10 cellular contexts compared by ENCODE assay signal in the genomic region with DNA sequence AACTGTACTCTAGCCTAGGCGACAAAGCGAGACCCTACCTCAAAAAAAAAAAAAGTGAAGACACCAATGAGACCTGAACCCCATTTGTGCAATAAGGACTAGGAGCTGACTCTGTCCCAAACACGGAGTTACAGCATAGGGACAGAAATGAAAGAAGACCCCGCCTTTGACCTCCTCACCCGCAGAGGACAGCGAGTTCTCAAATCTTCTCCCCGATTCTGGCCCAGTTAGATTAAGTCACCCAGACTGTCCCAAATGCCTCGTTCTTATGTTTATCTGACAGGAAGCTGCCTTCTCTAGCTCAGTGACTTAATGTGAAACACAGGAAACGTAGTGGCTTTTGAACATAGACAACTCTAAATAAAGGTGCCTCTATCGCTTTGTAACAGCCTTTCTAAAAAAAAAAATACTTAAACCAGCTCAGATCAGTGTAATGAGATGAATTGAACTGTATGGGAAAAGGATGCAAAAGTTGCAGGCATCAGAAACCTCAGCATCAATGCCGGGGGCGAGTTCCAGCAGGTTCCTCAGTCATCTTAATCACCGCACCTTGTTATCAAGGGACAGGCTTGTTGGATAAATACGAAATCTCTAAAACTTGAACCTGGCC. TPM values are rescaled to one million over a fixed set of nuclear protein-coding genes. Genes with fewer than 3 reads are reported as not detected.
DNase-seq lines count a peak whose midpoint lies in the region; ATAC-seq and TF ChIP-seq lines count a peak whose summit lies in the region.
"Had no signal": no experiment of that assay in that cellular context is flagged by ENCODE, and none has a peak within 500 bp of the region (broad histone marks: within the 10 kb centered on the region; RNA-seq: fewer than 3 reads in every experiment).

No MANE protein-coding gene starts in this region.

- no peaks in the 10 kb centered on the region for H3K9me3 Mint-ChIP-seq in activated CD4-positive, alpha-beta T cell treated with anti-CD3 and anti-CD28 coated beads, Interleukin-2, amount 10 ng/mL, durations not matched to agents 24 days and 14 days
- H3K9me3 Mint-ChIP-seq in WTC11 = no peaks in the 10 kb centered on the region

- H3K27me3 Mint-ChIP-seq in activated CD4-positive, alpha-beta T cell treated with anti-CD3 and anti-CD28 coated beads, Interleukin-2, amount 10 ng/mL, durations not matched to agents 24 days and 14 days = no peaks in the 10 kb centered on the region
- H3K27me3 Mint-ChIP-seq in WTC11 (ENCODE audit: low read depth) = no peaks in the 10 kb centered on the region

- H3K4me3 Mint-ChIP-seq in activated CD4-positive, alpha-beta T cell treated with anti-CD3 and anti-CD28 coated beads, Interleukin-2, amount 10 ng/mL, durations not matched to agents 24 days and 14 days = peak overlapping the region; percentile 88
- H3K4me3 Mint-ChIP-seq in WTC11 = no peak overlapping the region

- POLR2A ChIA-PET in WTC11 (lab: Charles Lee) = interaction anchor here (0.5 to 4.0 kb wide), 7 partner anchors 7 to 126 kb away, joined by 3 to 26 read pairs (median 5); partner anchors contain the start of gene MYH9

- peaks cover 81% of the 10 kb centered on the region for H3K4me1 Mint-ChIP-seq in activated CD4-positive, alpha-beta T cell treated with anti-CD3 and anti-CD28 coated beads, Interleukin-2, amount 10 ng/mL, durations not matched to agents 24 days and 14 days
- H3K4me1 Mint-ChIP-seq in WTC11 = peaks cover 79% of the 10 kb centered on the region

- H3K36me3 Mint-ChIP-seq in activated CD4-positive, alpha-beta T cell treated with anti-CD3 and anti-CD28 coated beads, Interleukin-2, amount 10 ng/mL, durations not matched to agents 24 days and 14 days (ENCODE audit: low read depth) = peaks cover 61% of the 10 kb centered on the region
- peaks cover 18% of the 10 kb centered on the region for H3K36me3 Mint-ChIP-seq in WTC11

- H3K27me3 ChIP-seq in heart left ventricle = no peaks in the 10 kb centered on the region
- no peaks in the 10 kb centered on the region for H3K27me3 ChIP-seq in stomach smooth muscle (ENCODE audit: control insufficient read depth in 1 of 2, insufficient read depth in 2 of 2, low read length in 2 of 2)

- TF ChIP-seq CTCF in WTC11 (IDR thresholded peaks at IDR 0.05) = no peak
- TF ChIP-seq CTCF in heart left ventricle (IDR thresholded peaks at IDR 0.05) = no peak

- peak overlapping the region; percentile 98 for H3K27ac Mint-ChIP-seq in activated CD4-positive, alpha-beta T cell treated with anti-CD3 and anti-CD28 coated beads, Interleukin-2, amount 10 ng/mL, durations not matched to agents 24 days and 14 days
- peak overlapping the region; percentile 56; the same call in 1 of the 2 replicates for H3K27ac Mint-ChIP-seq in WTC11

- TF ChIP-seq POLR2A in heart left ventricle (IDR thresholded peaks at IDR 0.05) = no peak

- peaks cover 45 to 100% (median 97%) of the 10 kb centered on the region in 12 donors for H3K4me1 ChIP-seq in heart left ventricle
- peaks cover 89% of the 10 kb centered on the region for H3K4me1 ChIP-seq in stomach smooth muscle (ENCODE audit: control insufficient read depth, insufficient read depth, low read length)

- 40 to 53% (median 48%) methylated on average over 14 of the region's 14 CpGs for WGBS in heart left ventricle, 4 donors

- peak; percentile 88 for DNase-seq in activated CD4-positive, alpha-beta T cell treated with anti-CD3 and anti-CD28 coated beads, Interleukin-2, amount 10 ng/mL, durations not matched to agents 24 days and 14 days
- DNase-seq in activated CD4-positive, alpha-beta T cell treated with anti-CD3 and anti-CD28 coated beads, Interleukin-2, amount 50 U/mL, for 1 hour = no peak
- DNase-seq in WTC11 (ENCODE audit: low spot score) (no peak), heart left ventricle (peak in 1 of 5 donors; percentile 29), HPDE6-E6E7 (ENCODE audit: extremely low spot score) (no peak), hippocampal formation (lab: John Stamatoyannopoulos, UW) (no peak)
- DNase-seq: activated CD4-positive, CD25-positive, alpha-beta regulatory T cell treated with anti-CD3 and anti-CD28 coated beads, Interleukin-2, amount 50 U/mL, for 72 hours had no signal

- H3K9ac ChIP-seq in stomach smooth muscle (ENCODE audit: low read length in 2 of 2) = no peak overlapping the region

- H3K36me3 ChIP-seq in heart left ventricle (peaks cover 0 to 43% (median 40%) of the 10 kb centered on the region in 9 donors), stomach smooth muscle (ENCODE audit: control insufficient read depth in 2 of 2, insufficient read depth in 2 of 2, low read length in 2 of 2) (peaks cover 5 to 8% of the 10 kb centered on the region in 2 donors)

- intact Hi-C loops in activated CD4-positive, alpha-beta T cell treated with anti-CD3 and anti-CD28 coated beads, Interleukin-2, amount 10 ng/mL, durations not matched to agents 24 days and 14 days (cut with micrococcal nuclease) = loop anchor here (1.0 to 2.0 kb wide), 5 partner anchors 9 to 44 kb away; no protein-coding TSS in a partner anchor
- intact Hi-C loops in heart left ventricle (cut with DNase I) = loop anchor here in 1 of 10 donors (5.0 kb wide), 1 partner anchor 35 kb away; no protein-coding TSS in a partner anchor

- H3K4me3 ChIP-seq in heart left ventricle (peak overlapping the region in 2 of 12 donors; percentile 15 to 23), stomach smooth muscle (ENCODE audit: low read length in 2 of 2) (no peak overlapping the region)
- H3K4me3 ChIP-seq: A549 had no signal

- no peak for ATAC-seq in WTC11
- peak; percentile 17 to 38 (median 33) for ATAC-seq in heart left ventricle
- ATAC-seq in HG02840 (IDR thresholded peaks at IDR 0.05; ENCODE audit: low FRiP score, unreplicated experiment) = no peak
- ATAC-seq: A549 had no signal

- H3K27ac ChIP-seq in heart left ventricle (peak overlapping the region; percentile 34 to 99 (median 62)), stomach smooth muscle (ENCODE audit: low read length) (peak overlapping the region; percentile 71)

- CTCF ChIA-PET in WTC11 (lab: Charles Lee) = no interaction called here

- H3K9me3 ChIP-seq in heart left ventricle (no peaks in the 10 kb centered on the region), stomach smooth muscle (ENCODE audit: control insufficient read depth in 2 of 2, low read length in 2 of 2) (no peaks in the 10 kb centered on the region)
- H3K9me3 ChIP-seq: A549 had no signal

TF ChIP-seq in WTC11, 78 proteins besides CTCF, POLR2A, EP300 and RAD21:
- TF ChIP-seq IRF1 (CRISPR knock-in tag; IDR thresholded peaks at IDR 0.05) (no peak), ZNF671 (CRISPR knock-in tag; IDR thresholded peaks at IDR 0.05) (no peak), CBFB (CRISPR knock-in tag; IDR thresholded peaks at IDR 0.05; ENCODE audit: low read depth) (no peak), ZNF423 (CRISPR knock-in tag; IDR thresholded peaks at IDR 0.05) (no peak), ZNF232 (CRISPR knock-in tag; IDR thresholded peaks at IDR 0.05) (no peak), ZNF512 (CRISPR knock-in tag; IDR thresholded peaks at IDR 0.05; ENCODE audit: borderline replicate concordance) (no peak), GABPB1 (CRISPR knock-in tag; IDR thresholded peaks at IDR 0.05) (no peak), TEAD4 (CRISPR knock-in tag; IDR thresholded peaks at IDR 0.05) (no peak), TP53 (CRISPR knock-in tag; IDR thresholded peaks at IDR 0.05) (no peak), SMAD3 (CRISPR knock-in tag; IDR thresholded peaks at IDR 0.05; ENCODE audit: borderline replicate concordance) (no peak)
- TF ChIP-seq, protein P1, sequence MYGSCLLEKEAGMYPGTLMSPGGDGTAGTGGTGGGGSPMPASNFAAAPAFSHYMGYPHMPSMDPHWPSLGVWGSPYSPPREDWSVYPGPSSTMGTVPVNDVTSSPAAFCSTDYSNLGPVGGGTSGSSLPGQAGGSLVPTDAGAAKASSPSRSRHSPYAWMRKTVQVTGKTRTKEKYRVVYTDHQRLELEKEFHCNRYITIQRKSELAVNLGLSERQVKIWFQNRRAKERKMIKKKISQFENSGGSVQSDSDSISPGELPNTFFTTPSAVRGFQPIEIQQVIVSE (CRISPR knock-in tag; IDR thresholded peaks at IDR 0.05; ENCODE audit: borderline replicate concordance) = no peak
- TF ChIP-seq, protein P2, sequence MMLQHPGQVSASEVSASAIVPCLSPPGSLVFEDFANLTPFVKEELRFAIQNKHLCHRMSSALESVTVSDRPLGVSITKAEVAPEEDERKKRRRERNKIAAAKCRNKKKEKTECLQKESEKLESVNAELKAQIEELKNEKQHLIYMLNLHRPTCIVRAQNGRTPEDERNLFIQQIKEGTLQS (CRISPR knock-in tag; conservative IDR thresholded peaks at IDR 0.05) = no peak

RNA-seq across cellular contexts. Expression of gene MYH9, which starts 10.6 kb away (rescaled TPM):
- 625 and 633 TPM in 2 replicates for total RNA-seq in activated CD4-positive, alpha-beta T cell treated with anti-CD3 and anti-CD28 coated beads, Interleukin-2, amount 10 ng/mL, durations not matched to agents 24 days and 14 days
- 272 to 288 TPM (median 277 TPM) in 3 replicates for total RNA-seq in WTC11 (2021)
- 100 to 1,000 TPM; 126 to 482 (median 238) TPM for total RNA-seq in heart left ventricle
- polyA plus RNA-seq in heart left ventricle = 100 to 1,000 TPM; 109 to 407 TPM

Comparison
In these comparisons a context has a peak if more than half of its experiments do, and no peak if none do; other contexts are left out.
1. ATAC-seq: peak in heart left ventricle (4 of 4); none in WTC11 (single experiment) and HG02840 (single experiment).